Comparison of ENCODE assay signal across 11 cellular contexts in genomic region chr16:23202166-23202565, GRCh38. TPM values are rescaled to one million over a fixed set of nuclear protein-coding genes. Genes with fewer than 3 reads are reported as not detected.
"Had no signal": no experiment of that assay in that cellular context is flagged by ENCODE, and none has a peak within 500 bp of the region (broad histone marks: within the 10 kb centered on the region; RNA-seq: fewer than 3 reads in every experiment).

No MANE protein-coding gene starts in this region.

- H3K36me3 ChIP-seq: HAP-1 had no signal

- H3K4me1 ChIP-seq: HAP-1 had no signal

- DNase-seq: GM23248, GOT3, H7, H9, HCEC 1CT, HFFc6 had no signal

- ATAC-seq: HCT116 had no signal

- H2AFZ ChIP-seq: GM23248, GM23338 had no signal

- H3K9ac ChIP-seq: GM23248 had no signal

- FAIRE-seq: H54 had no signal

- H3K27ac ChIP-seq: GM23248 had no signal

- H3K4me3 ChIP-seq: GM23248, GM23338, HAP-1 had no signal

- H3K9me3 ChIP-seq: HAP-1 had no signal

RNA-seq across cellular contexts. Expression of gene SCNN1G, which starts 19.6 kb away (rescaled TPM):
- total RNA-seq: GM23248, H4, HFFc6 had no signal
- polyA plus RNA-seq: GM23248 had no signal
